8 cellular contexts compared by ENCODE assay signal in genomic region chr17:1908699-1909309, GRCh38.
A peak's percentile ranks its signal among the peaks of the same experiment; 100 is the strongest.
DNase-seq lines count a peak whose midpoint lies in the region; ATAC-seq and TF ChIP-seq lines count a peak whose summit lies in the region.

No MANE protein-coding gene starts in this region.

- H3K9me2 ChIP-seq in OCI-LY7 (ENCODE audit: insufficient read depth, low read length), result no peaks in the 10 kb centered on the region

- H3K4me3 ChIP-seq in OCI-LY7 (ENCODE audit: low read depth, low read length, poor library complexity, severe bottlenecking), result peak overlapping the region; percentile 44
- no peak overlapping the region for H3K4me3 ChIP-seq in ovary

- no peak for TF ChIP-seq EP300 in Ishikawa (IDR thresholded peaks at IDR 0.05; ENCODE audit: borderline replicate concordance)
- no peak for TF ChIP-seq EP300 in ovary (IDR thresholded peaks at IDR 0.05)

- CTCF ChIA-PET in OCI-LY7 (lab: Charles Lee; ENCODE audit: unreplicated experiment), result no interaction called here

- peaks cover 52% of the 10 kb centered on the region for H3K4me1 ChIP-seq in OCI-LY7 (ENCODE audit: insufficient read depth, low read length, poor library complexity, severe bottlenecking)
- H3K4me1 ChIP-seq in ovary (ENCODE audit: insufficient read depth), result peaks cover 6% of the 10 kb centered on the region

- no peaks in the 10 kb centered on the region for H3K79me2 ChIP-seq in OCI-LY7 (ENCODE audit: insufficient read depth, low read depth, low read length)

- H3K9me3 Mint-ChIP-seq in activated naive CD8-positive, alpha-beta T cell (ENCODE audit: low read depth), result no peaks in the 10 kb centered on the region

- H3K27me3 Mint-ChIP-seq in activated naive CD8-positive, alpha-beta T cell, result peaks cover 22% of the 10 kb centered on the region

- no peaks in the 10 kb centered on the region for H4K20me1 ChIP-seq in OCI-LY7 (ENCODE audit: insufficient read depth, low read length)

- H3K27ac ChIP-seq in OCI-LY7 (ENCODE audit: low read depth, low read length, poor library complexity, severe bottlenecking) (no peak overlapping the region), ovary (no peak overlapping the region)

- intact Hi-C loops in OCI-LY7 (cut with micrococcal nuclease; ENCODE audit: unreplicated experiment) (loop anchor here (1.0 kb wide), 2 partner anchors 121 to 335 kb away; partner anchors contain the start of gene DPH1), head of caudate nucleus (cut with DNase I) (loop anchor here (5.0 kb wide), 1 partner anchor 123 kb away; the partner anchor contains the start of gene DPH1), ovary (cut with DNase I) (loop anchor here (1.0 to 5.0 kb wide), 4 partner anchors 116 to 120 kb away; partner anchors contain the start of gene RTN4RL1 (in 2 of the 4))

- no peaks in the 10 kb centered on the region for H3K9me3 ChIP-seq in OCI-LY7 (ENCODE audit: low read length)
- H3K9me3 ChIP-seq in ovary, result no peaks in the 10 kb centered on the region

- TF ChIP-seq RAD21 in Ishikawa (IDR thresholded peaks at IDR 0.05; ENCODE audit: low read depth), result peak; percentile 92

- peak; percentile 87 for TF ChIP-seq CTCF in OCI-LY7 (conservative IDR thresholded peaks at IDR 0.05; ENCODE audit: low read length)
- TF ChIP-seq CTCF in ovary (IDR thresholded peaks at IDR 0.05), result peak; percentile 54 to 77 (median 63)

- peaks cover 2% of the 10 kb centered on the region for H3K36me3 Mint-ChIP-seq in activated naive CD8-positive, alpha-beta T cell

- WGBS in ovary, 3 donors, result 3 to 6% (median 3%) methylated on average over 18 to 22 of the region's 22 CpGs

- H3K4me1 Mint-ChIP-seq in activated naive CD8-positive, alpha-beta T cell (ENCODE audit: low read depth), result peaks cover 11% of the 10 kb centered on the region

- DNase-seq in DMS153 (lab: John Stamatoyannopoulos, UW) (peak; percentile 43), OCI-LY7 (ENCODE audit: low spot score) (peak; percentile 79), head of caudate nucleus (peak; percentile 29 to 88 (median 62)), ovary (peak; percentile 62 to 75 (median 66))

- ATAC-seq in HG03039 (IDR thresholded peaks at IDR 0.05; ENCODE audit: unreplicated experiment), result no peak
- ATAC-seq in GM18520 (IDR thresholded peaks at IDR 0.05; ENCODE audit: unreplicated experiment), result no peak

- H2AFZ ChIP-seq in OCI-LY7 (ENCODE audit: low read length), result peak overlapping the region; percentile 99

- H3K36me3 ChIP-seq in OCI-LY7 (ENCODE audit: insufficient read depth, low read length), result no peaks in the 10 kb centered on the region
- no peaks in the 10 kb centered on the region for H3K36me3 ChIP-seq in ovary

- H3K27me3 ChIP-seq in ovary, result no peaks in the 10 kb centered on the region

- TF ChIP-seq POLR2A in ovary (IDR thresholded peaks at IDR 0.05), result no peak

- peak overlapping the region; percentile 76 for H3K4me2 ChIP-seq in OCI-LY7 (ENCODE audit: low read length)

- POLR2A ChIA-PET in OCI-LY7 (lab: Charles Lee), result interaction anchor here (1.0 kb wide), 1 partner anchor 188 kb away, joined by 4 read pairs; no protein-coding TSS in a partner anchor

- no TSS peak for BruUV-seq in OCI-LY7 (replicated peaks; lab: Mats Ljungman, UMichigan)

- H3K4me3 Mint-ChIP-seq in activated naive CD8-positive, alpha-beta T cell, result peak overlapping the region; percentile 70

- H3K27ac Mint-ChIP-seq in activated naive CD8-positive, alpha-beta T cell, result no peak overlapping the region

TF ChIP-seq in Ishikawa, 13 proteins besides CTCF, POLR2A, EP300 and RAD21:
- TF ChIP-seq, protein P1, sequence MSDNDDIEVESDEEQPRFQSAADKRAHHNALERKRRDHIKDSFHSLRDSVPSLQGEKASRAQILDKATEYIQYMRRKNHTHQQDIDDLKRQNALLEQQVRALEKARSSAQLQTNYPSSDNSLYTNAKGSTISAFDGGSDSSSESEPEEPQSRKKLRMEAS (IDR thresholded peaks at IDR 0.05), result no peak
- no peak for TF ChIP-seq YY1 (IDR thresholded peaks at IDR 0.05; ENCODE audit: low read depth)
- no peak for TF ChIP-seq REST (IDR thresholded peaks at IDR 0.05; ENCODE audit: low read depth)
- no peak for TF ChIP-seq CREB1 (IDR thresholded peaks at IDR 0.05; ENCODE audit: low read depth)
- TF ChIP-seq ZBTB7A (IDR thresholded peaks at IDR 0.05; ENCODE audit: low read depth), result no peak
- no peak for TF ChIP-seq FOXM1 (IDR thresholded peaks at IDR 0.05; ENCODE audit: borderline replicate concordance, low read depth)
- TF ChIP-seq TAF1 (IDR thresholded peaks at IDR 0.05; ENCODE audit: low read depth), result no peak
- TF ChIP-seq TEAD4 (IDR thresholded peaks at IDR 0.05), result no peak
